Comparison of ENCODE assay signal across 9 cellular contexts in the genomic region with DNA sequence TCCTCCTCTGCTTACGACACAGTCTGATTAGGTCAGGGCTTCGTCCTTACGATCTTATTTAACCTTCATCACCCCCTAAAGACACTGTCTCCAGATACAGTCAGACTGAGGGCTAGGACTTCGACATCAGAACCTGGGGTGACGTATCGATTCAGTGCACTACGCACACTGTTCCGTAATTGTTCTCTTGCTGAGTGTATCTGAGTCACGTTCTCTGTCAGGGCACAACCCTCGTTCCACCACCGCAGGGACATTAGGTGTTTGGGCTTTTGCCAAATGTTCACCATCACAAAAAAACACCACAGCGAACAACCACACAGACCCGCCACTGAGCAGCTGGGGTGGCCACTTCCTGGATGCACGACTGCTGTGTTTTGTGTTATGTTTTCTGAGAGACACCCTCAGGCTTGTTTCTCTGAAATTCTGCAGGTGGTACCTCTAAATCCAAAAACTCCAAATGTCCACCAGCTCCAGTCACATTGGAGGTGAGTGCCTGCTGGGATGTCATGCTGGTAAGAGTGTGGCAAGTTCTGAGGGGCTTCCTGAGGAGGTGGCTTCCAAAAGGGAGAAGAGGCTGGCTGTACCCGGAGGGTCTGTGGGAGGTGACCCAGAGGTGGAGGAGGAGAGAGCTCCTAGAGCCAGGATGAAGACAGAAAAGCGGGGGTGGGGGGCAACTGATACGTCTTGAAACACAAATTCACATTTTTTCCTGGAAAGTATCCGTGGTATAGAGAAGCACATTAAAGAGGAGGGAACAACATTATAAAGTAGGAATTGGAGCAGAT.
DNase-seq lines count a peak whose midpoint lies in the region; ATAC-seq and TF ChIP-seq lines count a peak whose summit lies in the region.
"Had no signal": no experiment of that assay in that cellular context is flagged by ENCODE, and none has a peak within 500 bp of the region (broad histone marks: within the 10 kb centered on the region; RNA-seq: fewer than 3 reads in every experiment).

No MANE protein-coding gene starts in this region.

- DNase-seq in NB4 (ENCODE audit: low read depth), result peak; percentile 21
- peak; percentile 59 for DNase-seq in activated CD4-positive, alpha-beta memory T cell treated with anti-CD3 and anti-CD28 coated beads for 36 hours
- DNase-seq in choroid plexus epithelial cell (ENCODE audit: low read depth), result peak; percentile 32
- peak; percentile 31 for DNase-seq in stimulated activated CD8-positive, alpha-beta memory T cell treated with anti-CD3 and anti-CD28 coated beads, Interleukin-4, amount 100 ng/mL, for 24 hours (ENCODE audit: low read depth)
- no peak for DNase-seq in globus pallidus (ENCODE audit: low spot score)
- DNase-seq: amniotic stem cell had no signal

- CTCF ChIA-PET in activated CD4-positive, alpha-beta memory T cell treated with anti-CD3 and anti-CD28 coated beads for 36 hours (lab: Charles Lee), result interaction anchor here (0.7 to 1.5 kb wide), 3 partner anchors 17 to 67 kb away, joined by 3 to 9 read pairs (median 3); no protein-coding TSS in a partner anchor

- POLR2A ChIA-PET in activated CD4-positive, alpha-beta memory T cell treated with anti-CD3 and anti-CD28 coated beads for 36 hours (lab: Charles Lee), result no interaction called here

- TF ChIP-seq CTCF in NB4 (IDR thresholded peaks at IDR 0.05; ENCODE audit: low read depth, low read length) (no peak), choroid plexus epithelial cell (conservative IDR thresholded peaks at IDR 0.05; ENCODE audit: low read depth, low read length) (no peak)

- H3K4me1 Mint-ChIP-seq in activated CD4-positive, alpha-beta memory T cell treated with anti-CD3 and anti-CD28 coated beads for 36 hours (ENCODE audit: low read depth), result peaks cover 16% of the 10 kb centered on the region

- no peak overlapping the region for H3K4me3 Mint-ChIP-seq in activated CD4-positive, alpha-beta memory T cell treated with anti-CD3 and anti-CD28 coated beads for 36 hours

- no peaks in the 10 kb centered on the region for H3K36me3 Mint-ChIP-seq in activated CD4-positive, alpha-beta memory T cell treated with anti-CD3 and anti-CD28 coated beads for 36 hours

- intact Hi-C loops in activated CD4-positive, alpha-beta memory T cell treated with anti-CD3 and anti-CD28 coated beads for 36 hours (cut with micrococcal nuclease), result no loop called here

- no peak overlapping the region for H3K27ac Mint-ChIP-seq in activated CD4-positive, alpha-beta memory T cell treated with anti-CD3 and anti-CD28 coated beads for 36 hours

- H3K4me3 ChIP-seq in NB4 (ENCODE audit: low read depth, low read length), result no peak overlapping the region
- H3K4me3 ChIP-seq in choroid plexus epithelial cell (ENCODE audit: low read depth, low read length), result peak overlapping the region; percentile 8
- H3K4me3 ChIP-seq: SJSA1 had no signal

- peaks cover 39% of the 10 kb centered on the region for H3K27me3 Mint-ChIP-seq in activated CD4-positive, alpha-beta memory T cell treated with anti-CD3 and anti-CD28 coated beads for 36 hours

- ATAC-seq in GM18867 (IDR thresholded peaks at IDR 0.05; ENCODE audit: unreplicated experiment), result no peak
- no peak for ATAC-seq in GM21825 (IDR thresholded peaks at IDR 0.05; ENCODE audit: unreplicated experiment)

- H3K9me3 Mint-ChIP-seq in activated CD4-positive, alpha-beta memory T cell treated with anti-CD3 and anti-CD28 coated beads for 36 hours, result no peaks in the 10 kb centered on the region

- no peak for TF ChIP-seq POLR2A in NB4 (IDR thresholded peaks at IDR 0.05; ENCODE audit: extremely low read depth, insufficient read length)
